19 cellular contexts compared by ENCODE assay signal in the genomic region with DNA sequence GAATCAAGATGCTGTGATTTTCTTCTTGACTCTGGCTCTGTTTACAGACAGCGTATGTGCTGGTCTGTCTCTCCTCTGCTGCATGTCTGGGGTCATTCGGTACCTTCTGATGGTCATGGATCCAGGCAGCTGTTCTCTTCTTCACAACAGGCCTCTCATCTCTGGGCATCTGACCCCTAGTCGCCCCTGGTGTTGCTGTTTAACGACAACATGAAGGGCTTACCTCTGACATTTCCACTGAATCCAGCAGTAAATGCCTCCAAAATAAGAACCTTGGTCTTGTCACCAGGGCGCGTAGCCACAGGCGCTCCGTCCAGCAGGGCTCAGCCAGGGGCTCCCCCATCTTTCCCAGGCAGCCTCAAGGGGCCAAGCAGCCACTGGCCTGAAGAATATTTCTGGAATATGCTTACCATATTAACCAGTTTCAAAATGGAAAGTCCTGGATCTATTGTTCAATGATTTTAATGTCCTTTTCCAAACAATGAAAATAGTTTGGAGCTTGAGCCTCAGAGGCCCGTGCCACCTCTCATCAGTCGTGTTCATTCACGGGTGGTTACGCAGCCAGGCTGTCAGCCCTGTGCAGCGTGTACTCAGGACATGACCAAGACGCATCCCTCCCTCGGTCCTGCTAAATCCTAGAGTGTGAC. TPM values are rescaled to one million over a fixed set of nuclear protein-coding genes. Genes with fewer than 3 reads are reported as not detected.
"Had no signal": no experiment of that assay in that cellular context is flagged by ENCODE, and none has a peak within 500 bp of the region (broad histone marks: within the 10 kb centered on the region; RNA-seq: fewer than 3 reads in every experiment).

No MANE protein-coding gene starts in this region.

- H3K9me3 Mint-ChIP-seq: activated CD4-positive, alpha-beta memory T cell treated with anti-CD3 and anti-CD28 coated beads for 36 hours; activated T-helper 1 cell treated with anti-CD3 and anti-CD28 coated beads, Interleukin-12 subunit alpha, Interleukin-12 subunit beta, Interleukin-2, Interleukin-4 antibody, amounts not matched to agents 30 ng/mL and 10 ng/mL and 1 ng/mL, durations not matched to agents 14 hours and 24 hours and 36 hours; central memory CD8-positive, alpha-beta T cell; natural killer cell had no signal

- H3K27ac ChIP-seq: adrenal gland, body of pancreas, thoracic aorta, uterus had no signal

- H3K27ac Mint-ChIP-seq: activated CD4-positive, alpha-beta memory T cell treated with anti-CD3 and anti-CD28 coated beads for 36 hours; activated T-helper 1 cell treated with anti-CD3 and anti-CD28 coated beads, Interleukin-12 subunit alpha, Interleukin-12 subunit beta, Interleukin-2, Interleukin-4 antibody, amounts not matched to agents 30 ng/mL and 10 ng/mL and 1 ng/mL, durations not matched to agents 14 hours and 24 hours and 36 hours; natural killer cell; stimulated activated naive CD8-positive, alpha-beta T cell treated with anti-CD3 and anti-CD28 coated beads, Interleukin-15, amount 100 ng/mL, for 72 hours had no signal

- H3K36me3 Mint-ChIP-seq: activated CD4-positive, alpha-beta memory T cell treated with anti-CD3 and anti-CD28 coated beads for 36 hours; natural killer cell had no signal

- H3K4me3 ChIP-seq: adrenal gland, body of pancreas, lung, thoracic aorta, uterus had no signal

- H3K4me3 Mint-ChIP-seq: activated CD4-positive, alpha-beta memory T cell treated with anti-CD3 and anti-CD28 coated beads for 36 hours; activated T-helper 1 cell treated with anti-CD3 and anti-CD28 coated beads, Interleukin-12 subunit alpha, Interleukin-12 subunit beta, Interleukin-2, Interleukin-4 antibody, amounts not matched to agents 30 ng/mL and 10 ng/mL and 1 ng/mL, durations not matched to agents 14 hours and 24 hours and 36 hours; central memory CD8-positive, alpha-beta T cell; natural killer cell; stimulated activated naive CD8-positive, alpha-beta T cell treated with anti-CD3 and anti-CD28 coated beads, Interleukin-15, amount 100 ng/mL, for 72 hours had no signal

- H3K4me1 ChIP-seq: adrenal gland, body of pancreas, uterus had no signal

- ATAC-seq: body of pancreas; stimulated activated naive CD8-positive, alpha-beta T cell treated with anti-CD3 and anti-CD28 coated beads, Interleukin-15, amount 100 ng/mL, for 72 hours had no signal

- H3K4me1 Mint-ChIP-seq: natural killer cell had no signal

- DNase-seq: activated CD4-positive, alpha-beta memory T cell treated with anti-CD3 and anti-CD28 coated beads for 36 hours; activated naive CD4-positive, alpha-beta T cell treated with anti-CD3 and anti-CD28 coated beads, Interleukin-2, amount 50 U/mL, for 16 hours; body of pancreas; dermis blood vessel endothelial cell; erythroblast; hypothalamus; natural killer cell; stimulated activated CD4-positive, alpha-beta T cell treated with anti-CD3 and anti-CD28 coated beads, Interleukin-15, amount 100 ng/mL, for 24 hours; stimulated activated CD4-positive, alpha-beta T cell treated with anti-CD3 and anti-CD28 coated beads, Interleukin-4, amount 100 ng/mL, for 4 hours; stimulated activated naive CD8-positive, alpha-beta T cell treated with anti-CD3 and anti-CD28 coated beads, Interleukin-15, amount 100 ng/mL, for 72 hours; SW 1271; uterus had no signal

- H3K9me3 ChIP-seq: adrenal gland, body of pancreas, thoracic aorta, uterus had no signal

- H3K27me3 ChIP-seq: adrenal gland, body of pancreas, uterus had no signal

RNA-seq across cellular contexts. Expression of a gene that starts 30.3 kb away (rescaled TPM):
- total RNA-seq: activated CD4-positive, alpha-beta memory T cell treated with anti-CD3 and anti-CD28 coated beads for 36 hours; activated T-helper 1 cell treated with anti-CD3 and anti-CD28 coated beads, Interleukin-12 subunit alpha, Interleukin-12 subunit beta, Interleukin-2, Interleukin-4 antibody, amounts not matched to agents 30 ng/mL and 10 ng/mL and 1 ng/mL, durations not matched to agents 14 hours and 24 hours and 36 hours; adrenal gland; body of pancreas; dermis blood vessel endothelial cell; mononuclear cell; natural killer cell; osteocyte; thoracic aorta; uterus had no signal
- polyA plus RNA-seq: adrenal gland, lung had no signal
